23 cellular contexts compared by ENCODE assay signal in genomic region chr6:128495536-128496333, GRCh38.
"Had no signal": no experiment of that assay in that cellular context is flagged by ENCODE, and none has a peak within 500 bp of the region (broad histone marks: within the 10 kb centered on the region; RNA-seq: fewer than 3 reads in every experiment).

No MANE protein-coding gene starts in this region.

- H3K27ac ChIP-seq: brain microvascular endothelial cell, coronary artery, heart left ventricle, lower lobe of right lung, sigmoid colon, tibial artery, WERI-Rb-1 had no signal

- H3K36me3 ChIP-seq: brain microvascular endothelial cell, heart left ventricle, lower lobe of right lung, neural progenitor cell, sigmoid colon, tibial artery, WERI-Rb-1 had no signal

- FAIRE-seq: TTC549 had no signal

- DNase-seq: activated CD4-positive, alpha-beta T cell treated with anti-CD3 and anti-CD28 coated beads, Interleukin-2, amount 10 ng/mL, durations not matched to agents 7 days and 5 days; activated CD4-positive, CD25-positive, alpha-beta regulatory T cell treated with anti-CD3 and anti-CD28 coated beads, Interleukin-2, amount 50 U/mL, for 72 hours; activated CD8-positive, alpha-beta memory T cell treated with anti-CD3 and anti-CD28 coated beads, Interleukin-2, amount 10 ng/mL, durations not matched to agents 7 days and 5 days; activated CD8-positive, alpha-beta T cell treated with anti-CD3 and anti-CD28 coated beads for 36 hours; activated gamma-delta T cell treated with Interleukin-2 at 50 U/mL for 16 hours; aorta; brain microvascular endothelial cell; heart left ventricle; lower lobe of right lung; mesendoderm; naive B cell; posterior cingulate gyrus; sigmoid colon; stimulated activated CD4-positive, alpha-beta T cell treated with anti-CD3 and anti-CD28 coated beads, Interleukin-4, amount 100 ng/mL, for 1 hour; stimulated activated naive CD4-positive, alpha-beta T cell treated with Interleukin-2 at 50 U/mL for 16 hours; T-helper 1 cell; tibial artery; WERI-Rb-1 had no signal

- ATAC-seq: activated CD8-positive, alpha-beta memory T cell treated with anti-CD3 and anti-CD28 coated beads, Interleukin-2, amount 10 ng/mL, durations not matched to agents 7 days and 5 days; activated CD8-positive, alpha-beta T cell treated with anti-CD3 and anti-CD28 coated beads for 36 hours; heart left ventricle; lower lobe of right lung had no signal

- H3K27ac Mint-ChIP-seq: activated CD4-positive, alpha-beta T cell treated with anti-CD3 and anti-CD28 coated beads, Interleukin-2, amount 10 ng/mL, durations not matched to agents 7 days and 5 days; activated CD8-positive, alpha-beta memory T cell treated with anti-CD3 and anti-CD28 coated beads, Interleukin-2, amount 10 ng/mL, durations not matched to agents 7 days and 5 days; activated CD8-positive, alpha-beta T cell treated with anti-CD3 and anti-CD28 coated beads for 36 hours; activated naive CD4-positive, alpha-beta T cell treated with anti-CD3 and anti-CD28 coated beads, Interleukin-2, amount 50 U/mL, for 24 hours; naive B cell had no signal

- H3K27me3 ChIP-seq: brain microvascular endothelial cell, heart left ventricle, neural progenitor cell, sigmoid colon, tibial artery had no signal

- H3K4me1 Mint-ChIP-seq: activated naive CD4-positive, alpha-beta T cell treated with anti-CD3 and anti-CD28 coated beads, Interleukin-2, amount 50 U/mL, for 24 hours; central memory CD8-positive, alpha-beta T cell had no signal

- H3K9ac ChIP-seq: neural progenitor cell had no signal

- H3K4me3 Mint-ChIP-seq: activated CD4-positive, alpha-beta T cell treated with anti-CD3 and anti-CD28 coated beads, Interleukin-2, amount 10 ng/mL, durations not matched to agents 7 days and 5 days; activated CD8-positive, alpha-beta memory T cell treated with anti-CD3 and anti-CD28 coated beads, Interleukin-2, amount 10 ng/mL, durations not matched to agents 7 days and 5 days; activated CD8-positive, alpha-beta T cell treated with anti-CD3 and anti-CD28 coated beads for 36 hours; activated naive CD4-positive, alpha-beta T cell treated with anti-CD3 and anti-CD28 coated beads, Interleukin-2, amount 50 U/mL, for 24 hours; central memory CD8-positive, alpha-beta T cell; naive B cell; neural progenitor cell had no signal

- H3K27me3 Mint-ChIP-seq: activated CD4-positive, alpha-beta T cell treated with anti-CD3 and anti-CD28 coated beads, Interleukin-2, amount 10 ng/mL, durations not matched to agents 7 days and 5 days had no signal

- H3K36me3 Mint-ChIP-seq: activated CD8-positive, alpha-beta memory T cell treated with anti-CD3 and anti-CD28 coated beads, Interleukin-2, amount 10 ng/mL, durations not matched to agents 7 days and 5 days; activated naive CD4-positive, alpha-beta T cell treated with anti-CD3 and anti-CD28 coated beads, Interleukin-2, amount 50 U/mL, for 24 hours; naive B cell had no signal

- H3K9me3 Mint-ChIP-seq: activated CD4-positive, alpha-beta T cell treated with anti-CD3 and anti-CD28 coated beads, Interleukin-2, amount 10 ng/mL, durations not matched to agents 7 days and 5 days; activated CD8-positive, alpha-beta T cell treated with anti-CD3 and anti-CD28 coated beads for 36 hours; activated naive CD4-positive, alpha-beta T cell treated with anti-CD3 and anti-CD28 coated beads, Interleukin-2, amount 50 U/mL, for 24 hours; central memory CD8-positive, alpha-beta T cell; neural progenitor cell had no signal

- H3K4me3 ChIP-seq: coronary artery, heart left ventricle, lower lobe of right lung, sigmoid colon, tibial artery had no signal

- H3K9me3 ChIP-seq: heart left ventricle, lower lobe of right lung, sigmoid colon, tibial artery had no signal
